27 cellular contexts compared by ENCODE assay signal in the genomic region with DNA sequence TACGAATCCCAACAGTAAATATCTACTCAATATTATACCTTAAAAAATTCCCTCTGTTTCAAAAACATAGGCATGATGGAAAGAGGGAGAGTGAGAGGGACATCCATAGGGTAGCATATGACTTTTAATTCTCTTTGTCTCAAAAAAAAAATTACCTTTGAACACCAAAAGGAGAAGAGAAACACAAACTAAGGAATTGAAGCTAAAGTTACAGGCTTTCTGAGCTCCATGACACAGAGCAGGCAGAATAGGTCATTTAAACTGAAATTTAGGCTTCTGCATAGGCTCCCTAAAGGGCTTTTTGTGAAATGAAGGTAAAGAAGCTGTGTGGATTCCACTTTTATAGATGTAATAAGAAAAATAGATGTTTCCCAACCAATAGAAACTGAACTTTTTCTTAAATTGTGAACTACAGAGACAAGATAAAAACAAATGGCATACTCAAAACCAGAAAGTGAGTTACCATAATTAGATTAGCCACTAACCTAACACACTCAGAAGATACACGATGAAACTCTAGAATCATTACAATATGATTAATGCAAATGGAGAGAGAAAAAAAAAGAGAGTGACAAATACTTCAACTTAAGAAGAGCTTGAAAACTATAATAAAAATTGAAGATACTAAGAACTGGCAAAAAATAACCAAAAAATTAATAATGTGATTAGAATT.
"Had no signal": no experiment of that assay in that cellular context is flagged by ENCODE, and none has a peak within 500 bp of the region (broad histone marks: within the 10 kb centered on the region; RNA-seq: fewer than 3 reads in every experiment).

No MANE protein-coding gene starts in this region.

- H3K4me3 Mint-ChIP-seq: effector memory CD8-positive, alpha-beta T cell; memory B cell; natural killer cell; neural crest cell; stimulated activated naive B cell treated with anti-CD40 and anti-IgM and Interleukin-4, amounts not matched to agents 10 μg/mL and 1 μg/mL and 100 μg/mL, for 72 hours; stimulated activated naive CD8-positive, alpha-beta T cell treated with anti-CD3 and anti-CD28 coated beads, Interleukin-15, Interleukin-2, amounts not matched to agents 100 ng/mL and 50 ng/mL, for 24 hours had no signal

- H3K4me1 Mint-ChIP-seq: memory B cell; natural killer cell; neural crest cell; stimulated activated naive B cell treated with anti-CD40 and anti-IgM and Interleukin-4, amounts not matched to agents 10 μg/mL and 1 μg/mL and 100 μg/mL, for 72 hours had no signal

- H3K9me3 ChIP-seq: esophagus squamous epithelium, neutrophil, right lobe of liver, thoracic aorta, tibial nerve, upper lobe of right lung, uterus had no signal

- H3K9ac ChIP-seq: parathyroid adenoma had no signal

- H3K4me1 ChIP-seq: esophagus squamous epithelium, heart right ventricle, parathyroid adenoma, right lobe of liver, tibial nerve, upper lobe of right lung, uterus had no signal

- H2AFZ ChIP-seq: parathyroid adenoma had no signal

- H3K27ac Mint-ChIP-seq: effector memory CD8-positive, alpha-beta T cell; memory B cell; natural killer cell; progenitor cell of endocrine pancreas; stimulated activated naive B cell treated with anti-CD40 and anti-IgM and Interleukin-4, amounts not matched to agents 10 μg/mL and 1 μg/mL and 100 μg/mL, for 72 hours; stimulated activated naive CD8-positive, alpha-beta T cell treated with anti-CD3 and anti-CD28 coated beads, Interleukin-15, Interleukin-2, amounts not matched to agents 100 ng/mL and 50 ng/mL, for 24 hours had no signal

- DNase-seq: cortex of kidney; effector memory CD8-positive, alpha-beta T cell; erythroblast; esophagus squamous epithelium; foreskin melanocyte; glutamatergic neuron; heart right ventricle; hippocampal formation; islet precursor cell; left ventricle myocardium superior; natural killer cell; right lobe of liver; small intestine; stimulated activated CD4-positive, alpha-beta T cell treated with anti-CD3 and anti-CD28 coated beads, Interleukin-15, amount 100 ng/mL, for 24 hours; stimulated activated CD4-positive, alpha-beta T cell treated with anti-CD3 and anti-CD28 coated beads, Interleukin-2, amount 100 ng/mL, for 48 hours; stimulated activated naive B cell treated with anti-CD40 and anti-IgM and Interleukin-4, amounts not matched to agents 10 μg/mL and 1 μg/mL and 100 μg/mL, for 72 hours; upper lobe of right lung; uterus had no signal

- H3K27me3 ChIP-seq: esophagus squamous epithelium, heart right ventricle, neutrophil, right lobe of liver, tibial nerve, upper lobe of right lung, uterus had no signal

- H3K36me3 ChIP-seq: esophagus squamous epithelium, heart right ventricle, neutrophil, right lobe of liver, thoracic aorta, tibial nerve, upper lobe of right lung, uterus had no signal

- ATAC-seq: effector memory CD8-positive, alpha-beta T cell; heart right ventricle; left ventricle myocardium superior; natural killer cell; right lobe of liver; stimulated activated naive B cell treated with anti-CD40 and anti-IgM and Interleukin-4, amounts not matched to agents 10 μg/mL and 1 μg/mL and 100 μg/mL, for 72 hours; upper lobe of right lung had no signal

- H3K36me3 Mint-ChIP-seq: memory B cell; natural killer cell; stimulated activated naive B cell treated with anti-CD40 and anti-IgM and Interleukin-4, amounts not matched to agents 10 μg/mL and 1 μg/mL and 100 μg/mL, for 72 hours had no signal

- H3K27ac ChIP-seq: esophagus squamous epithelium, heart right ventricle, neutrophil, parathyroid adenoma, right lobe of liver, thoracic aorta, tibial nerve, upper lobe of right lung, uterus had no signal

- H3K4me3 ChIP-seq: esophagus squamous epithelium, heart right ventricle, lung, right lobe of liver, thoracic aorta, tibial nerve, upper lobe of right lung, uterus had no signal

- H3K79me2 ChIP-seq: parathyroid adenoma had no signal

- H3K27me3 Mint-ChIP-seq: effector memory CD8-positive, alpha-beta T cell; memory B cell; progenitor cell of endocrine pancreas; stimulated activated naive B cell treated with anti-CD40 and anti-IgM and Interleukin-4, amounts not matched to agents 10 μg/mL and 1 μg/mL and 100 μg/mL, for 72 hours; stimulated activated naive CD8-positive, alpha-beta T cell treated with anti-CD3 and anti-CD28 coated beads, Interleukin-15, Interleukin-2, amounts not matched to agents 100 ng/mL and 50 ng/mL, for 24 hours had no signal
